10 cellular contexts compared by ENCODE assay signal in genomic region chr18:72160504-72161445, GRCh38.
A peak's percentile ranks its signal among the peaks of the same experiment; 100 is the strongest.
DNase-seq lines count a peak whose midpoint lies in the region; ATAC-seq and TF ChIP-seq lines count a peak whose summit lies in the region.
"Had no signal": no experiment of that assay in that cellular context is flagged by ENCODE, and none has a peak within 500 bp of the region (broad histone marks: within the 10 kb centered on the region; RNA-seq: fewer than 3 reads in every experiment).

No MANE protein-coding gene starts in this region.

- H3K4me3 ChIP-seq in heart right ventricle (no peak overlapping the region), upper lobe of right lung (no peak overlapping the region)

- H3K27me3 ChIP-seq in heart right ventricle (no peaks in the 10 kb centered on the region), upper lobe of right lung (no peaks in the 10 kb centered on the region)

- TF ChIP-seq CTCF in heart right ventricle (IDR thresholded peaks at IDR 0.05) (no peak), upper lobe of right lung (IDR thresholded peaks at IDR 0.05) (no peak)

- in situ Hi-C loops in G401 (cut with HindIII; ENCODE audit: low sequenced_read_pairs), result no loop called here

- ATAC-seq in GM18520 (IDR thresholded peaks at IDR 0.05; ENCODE audit: unreplicated experiment), result peak; percentile 67
- ATAC-seq in HG02642 (IDR thresholded peaks at IDR 0.05; ENCODE audit: poor library complexity, unreplicated experiment), result peak; percentile 79
- ATAC-seq in heart right ventricle, result no peak
- no peak for ATAC-seq in upper lobe of right lung

- 42 to 46% methylated on average over 5 of the region's 5 CpGs for WGBS in heart right ventricle, 2 donors

- no peaks in the 10 kb centered on the region for H3K36me3 ChIP-seq in heart right ventricle
- no peaks in the 10 kb centered on the region for H3K36me3 ChIP-seq in upper lobe of right lung

- DNase-seq in NCI-H1417 (lab: John Stamatoyannopoulos, UW) (peak; percentile 29 to 92 (median 87)), epithelial cell of prostate (ENCODE audit: low read depth, low spot score) (peak; percentile 36), heart right ventricle (no peak), G401 (ENCODE audit: low spot score) (no peak), NCI-H226 (no peak), upper lobe of right lung (no peak)
- DNase-seq: activated CD8-positive, alpha-beta memory T cell treated with anti-CD3 and anti-CD28 coated beads, Interleukin-2, amount 50 U/mL, for 4 hours had no signal

- H3K27ac ChIP-seq in epithelial cell of prostate, result no peak overlapping the region
- no peak overlapping the region for H3K27ac ChIP-seq in heart right ventricle
- no peak overlapping the region for H3K27ac ChIP-seq in upper lobe of right lung
- H3K27ac ChIP-seq: parathyroid adenoma had no signal

- intact Hi-C loops in heart right ventricle (cut with DNase I), result no loop called here
- intact Hi-C loops in upper lobe of right lung (cut with DNase I), result no loop called here

- H3K4me1 ChIP-seq in heart right ventricle (no peaks in the 10 kb centered on the region), upper lobe of right lung (no peaks in the 10 kb centered on the region)
- H3K4me1 ChIP-seq: parathyroid adenoma had no signal

- H3K9me3 ChIP-seq in heart right ventricle (peaks cover 0 to under 1% (median 0%) of the 10 kb centered on the region in 11 donors), upper lobe of right lung (no peaks in the 10 kb centered on the region)

Comparison
In these comparisons a context has a peak if more than half of its experiments do, and no peak if none do; other contexts are left out.
1. ATAC-seq: peak in GM18520 (single experiment) and HG02642 (single experiment); none in heart right ventricle (0 of 8) and upper lobe of right lung (single experiment).
2. DNase-seq: peak in NCI-H1417 (3 of 3) and epithelial cell of prostate (single experiment); none in heart right ventricle (0 of 2), G401 (single experiment), NCI-H226 (single experiment) and upper lobe of right lung (single experiment).